ENCODE assay signal across 2 cellular contexts in the genomic region with DNA sequence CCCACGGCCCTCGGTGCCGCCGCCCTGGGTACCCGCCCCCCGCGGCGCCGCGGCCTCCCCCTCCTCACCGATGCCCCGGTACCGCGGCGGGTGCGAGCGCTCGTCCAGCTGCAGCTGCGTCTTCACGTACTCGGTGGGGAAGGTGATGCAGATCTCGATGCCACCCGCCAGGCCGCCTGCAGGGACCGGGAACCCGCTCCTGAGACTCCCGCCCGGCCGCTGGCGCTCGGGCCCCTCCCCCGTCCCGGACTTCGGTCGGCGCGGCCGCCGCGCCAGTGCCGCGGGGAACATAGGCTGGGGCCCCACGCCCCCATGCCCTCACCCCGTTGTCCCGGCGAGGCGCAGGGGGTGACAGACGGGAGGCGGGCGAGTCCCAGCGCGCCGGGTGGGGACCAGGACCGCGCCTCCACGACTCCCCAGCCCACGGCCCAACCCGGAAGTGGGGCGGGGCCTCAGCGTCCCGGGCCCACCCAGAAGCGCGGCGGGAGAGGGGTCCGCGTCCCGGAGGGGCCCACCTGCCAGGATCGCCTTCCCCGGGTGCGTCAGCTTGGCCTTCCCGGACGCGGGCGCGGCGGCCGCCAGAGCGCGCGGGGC.
A peak's percentile ranks its signal among the peaks of the same experiment; 100 is the strongest.
TF ChIP-seq lines count a peak whose summit lies in the region.

No MANE protein-coding gene starts in this region.

TF ChIP-seq in A549, 52 proteins besides CTCF, POLR2A, EP300 and RAD21:
- no peak for TF ChIP-seq TP53 (CRISPR knock-in tag; IDR thresholded peaks at IDR 0.05)
- no peak for TF ChIP-seq GATA3 (IDR thresholded peaks at IDR 0.05; ENCODE audit: borderline replicate concordance)
- peak; percentile 42; the same call in 1 of the 2 replicates for TF ChIP-seq PHF8 (IDR thresholded peaks at IDR 0.05; ENCODE audit: borderline replicate concordance, low read depth)
- no peak for TF ChIP-seq ZFP36 (IDR thresholded peaks at IDR 0.05; ENCODE audit: borderline replicate concordance, partially characterized antibody)
- TF ChIP-seq JUN (IDR thresholded peaks at IDR 0.05), result peak in 1 of 2 experiments; percentile 73; a peak in 1 of 5 replicates
- TF ChIP-seq HMGXB4 (CRISPR knock-in tag; IDR thresholded peaks at IDR 0.05; ENCODE audit: borderline replicate concordance), result no peak
- TF ChIP-seq HDAC2 (IDR thresholded peaks at IDR 0.05), result no peak
- 0 out of 2 replicates have a peak, but pooled peaks have one; percentile 49 for TF ChIP-seq EHF (CRISPR knock-in tag; IDR thresholded peaks at IDR 0.05)

TF ChIP-seq in GM12878, 131 proteins besides CTCF, POLR2A, EP300 and RAD21 (continues in another document):
- TF ChIP-seq ZBTB40 (IDR thresholded peaks at IDR 0.05; ENCODE audit: borderline replicate concordance) (no peak), GATAD2B (conservative IDR thresholded peaks at IDR 0.05; ENCODE audit: low read depth) (peak; percentile 93), ZNF24 (IDR thresholded peaks at IDR 0.05) (no peak), SMARCA5 (IDR thresholded peaks at IDR 0.05) (peak; percentile 68; the same call in 1 of the 2 replicates), ATF2 (IDR thresholded peaks at IDR 0.05; ENCODE audit: low read length) (no peak), SREBF2 (IDR thresholded peaks at IDR 0.05; ENCODE audit: low read length) (no peak), POU2F2 (IDR thresholded peaks at IDR 0.05; ENCODE audit: borderline replicate concordance, low read depth, low read length) (no peak), PAX5 (IDR thresholded peaks at IDR 0.05; ENCODE audit: borderline replicate concordance, low read depth, low read length) (no peak), DPF2 (IDR thresholded peaks at IDR 0.05) (peak; percentile 37; the same call in 1 of the 2 replicates), RUNX3 (IDR thresholded peaks at IDR 0.05; ENCODE audit: low read length) (no peak), POLR2AphosphoS5 (IDR thresholded peaks at IDR 0.05; ENCODE audit: low read length) (no peak), SPI1 (IDR thresholded peaks at IDR 0.05; ENCODE audit: borderline replicate concordance, insufficient read depth, low read depth, low read length) (no peak), GABPA (IDR thresholded peaks at IDR 0.05; ENCODE audit: low read depth) (no peak), ZSCAN29 (IDR thresholded peaks at IDR 0.05) (no peak), BACH1 (IDR thresholded peaks at IDR 0.05; ENCODE audit: borderline replicate concordance) (peak; percentile 40; the same call in 1 of the 2 replicates), BCL3 (IDR thresholded peaks at IDR 0.05; ENCODE audit: borderline replicate concordance, insufficient read depth, low read depth, low read length, poor library complexity, severe bottlenecking) (no peak), LARP7 (IDR thresholded peaks at IDR 0.05) (peak; percentile 63), ZNF217 (IDR thresholded peaks at IDR 0.05) (no peak), KLF5 (IDR thresholded peaks at IDR 0.05; ENCODE audit: partially characterized antibody) (no peak), FOXK2 (IDR thresholded peaks at IDR 0.05) (no peak), HDAC2 (IDR thresholded peaks at IDR 0.05) (no peak), BCL11A (IDR thresholded peaks at IDR 0.05; ENCODE audit: low read depth, low read length) (no peak), TCF3 (IDR thresholded peaks at IDR 0.05; ENCODE audit: borderline replicate concordance, insufficient read depth, low read depth, low read length) (0 out of 2 replicates have a peak, but pooled peaks have one; percentile 11), KAT2A (conservative IDR thresholded peaks at IDR 0.05; ENCODE audit: control insufficient read depth, low read depth, low read length) (no peak), NFYA (IDR thresholded peaks at IDR 0.05; ENCODE audit: borderline replicate concordance, low read depth, low read length) (no peak), CEBPZ (IDR thresholded peaks at IDR 0.05; ENCODE audit: low read depth, low read length) (no peak), IRF3 (IDR thresholded peaks at IDR 0.05) (0 out of 2 replicates have a peak, but pooled peaks have one; percentile 11), CBFB (IDR thresholded peaks at IDR 0.05; ENCODE audit: low read depth) (no peak), ZBED1 (IDR thresholded peaks at IDR 0.05; ENCODE audit: borderline replicate concordance) (no peak), CHD2 (IDR thresholded peaks at IDR 0.05; ENCODE audit: borderline replicate concordance, low read depth, low read length) (no peak), RB1 (IDR thresholded peaks at IDR 0.05; ENCODE audit: borderline replicate concordance) (0 out of 2 replicates have a peak, but pooled peaks have one; percentile 53), EZH2 (IDR thresholded peaks at IDR 0.05; ENCODE audit: borderline replicate concordance, control insufficient read depth, low read depth, low read length) (no peak), CREB1 (IDR thresholded peaks at IDR 0.05; ENCODE audit: low read depth) (no peak), SKIL (IDR thresholded peaks at IDR 0.05; ENCODE audit: low read depth, poor library complexity, severe bottlenecking) (no peak), SMAD1 (IDR thresholded peaks at IDR 0.05; ENCODE audit: low read depth, partially characterized antibody) (no peak), ESRRA (IDR thresholded peaks at IDR 0.05; ENCODE audit: low read length) (no peak), HCFC1 (IDR thresholded peaks at IDR 0.05; ENCODE audit: low read length) (no peak), TBL1XR1 (IDR thresholded peaks at IDR 0.05; ENCODE audit: low read depth, low read length) (no peak), MEF2B (IDR thresholded peaks at IDR 0.05; ENCODE audit: partially characterized antibody, poor library complexity, severe bottlenecking) (no peak)
- TF ChIP-seq, protein P1, sequence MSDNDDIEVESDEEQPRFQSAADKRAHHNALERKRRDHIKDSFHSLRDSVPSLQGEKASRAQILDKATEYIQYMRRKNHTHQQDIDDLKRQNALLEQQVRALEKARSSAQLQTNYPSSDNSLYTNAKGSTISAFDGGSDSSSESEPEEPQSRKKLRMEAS (IDR thresholded peaks at IDR 0.05; ENCODE audit: low read depth, low read length), result no peak
- TF ChIP-seq, protein P2, sequence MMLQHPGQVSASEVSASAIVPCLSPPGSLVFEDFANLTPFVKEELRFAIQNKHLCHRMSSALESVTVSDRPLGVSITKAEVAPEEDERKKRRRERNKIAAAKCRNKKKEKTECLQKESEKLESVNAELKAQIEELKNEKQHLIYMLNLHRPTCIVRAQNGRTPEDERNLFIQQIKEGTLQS (IDR thresholded peaks at IDR 0.05; ENCODE audit: borderline replicate concordance, extremely low read depth, low read depth, low read length), result no peak
- TF ChIP-seq, protein P3, sequence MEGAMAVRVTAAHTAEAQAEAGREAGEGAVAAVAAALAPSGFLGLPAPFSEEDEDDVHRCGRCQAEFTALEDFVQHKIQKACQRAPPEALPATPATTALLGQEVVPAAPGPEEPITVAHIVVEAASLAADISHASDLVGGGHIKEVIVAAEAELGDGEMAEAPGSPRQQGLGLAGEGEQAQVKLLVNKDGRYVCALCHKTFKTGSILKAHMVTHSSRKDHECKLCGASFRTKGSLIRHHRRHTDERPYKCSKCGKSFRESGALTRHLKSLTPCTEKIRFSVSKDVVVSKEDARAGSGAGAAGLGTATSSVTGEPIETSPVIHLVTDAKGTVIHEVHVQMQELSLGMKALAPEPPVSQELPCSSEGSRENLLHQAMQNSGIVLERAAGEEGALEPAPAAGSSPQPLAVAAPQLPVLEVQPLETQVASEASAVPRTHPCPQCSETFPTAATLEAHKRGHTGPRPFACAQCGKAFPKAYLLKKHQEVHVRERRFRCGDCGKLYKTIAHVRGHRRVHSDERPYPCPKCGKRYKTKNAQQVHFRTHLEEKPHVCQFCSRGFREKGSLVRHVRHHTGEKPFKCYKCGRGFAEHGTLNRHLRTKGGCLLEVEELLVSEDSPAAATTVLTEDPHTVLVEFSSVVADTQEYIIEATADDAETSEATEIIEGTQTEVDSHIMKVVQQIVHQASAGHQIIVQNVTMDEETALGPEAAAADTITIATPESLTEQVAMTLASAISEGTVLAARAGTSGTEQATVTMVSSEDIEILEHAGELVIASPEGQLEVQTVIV (IDR thresholded peaks at IDR 0.05; ENCODE audit: borderline replicate concordance, partially characterized antibody), result peak; percentile 48
